In genomic region chr7:129427646-129428045, GRCh38 we compare ENCODE assay signal across 26 cellular contexts.
"Had no signal": no experiment of that assay in that cellular context is flagged by ENCODE, and none has a peak within 500 bp of the region (broad histone marks: within the 10 kb centered on the region; RNA-seq: fewer than 3 reads in every experiment).

No MANE protein-coding gene starts in this region.

- H3K4me1 ChIP-seq: colonic mucosa had no signal

- H3K27ac ChIP-seq: colonic mucosa, foreskin keratinocyte, gastrocnemius medialis, heart left ventricle, VCaP had no signal

- H3K9me3 ChIP-seq: colonic mucosa, gastrocnemius medialis, heart left ventricle had no signal

- ATAC-seq: activated naive CD4-positive, alpha-beta T cell treated with anti-CD3 and anti-CD28 coated beads, Interleukin-2, amount 50 U/mL, for 72 hours; activated T-cell treated with anti-CD3 and anti-CD28 coated beads, Interleukin-2, amount 50 U/mL, for 72 hours; esophagus mucosa; foreskin keratinocyte; gastrocnemius medialis; heart left ventricle; WTC11 had no signal

- H3K4me3 ChIP-seq: colonic mucosa, gastrocnemius medialis, heart left ventricle had no signal

- H3K4me3 Mint-ChIP-seq: activated CD4-positive, alpha-beta memory T cell treated with anti-CD3 and anti-CD28 coated beads, Interleukin-2, amount 10 ng/mL, durations not matched to agents 7 days and 5 days; activated CD4-positive, alpha-beta T cell treated with anti-CD3 and anti-CD28 coated beads, Interleukin-2, amount 10 ng/mL, durations not matched to agents 7 days and 5 days; activated naive CD4-positive, alpha-beta T cell treated with anti-CD3 and anti-CD28 coated beads, Interleukin-2, amount 10 ng/mL, durations not matched to agents 7 days and 5 days; activated naive CD8-positive, alpha-beta T cell treated with anti-CD3 and anti-CD28 coated beads, Interleukin-2, amount 10 ng/mL, durations not matched to agents 7 days and 5 days; activated T-cell treated with anti-CD3 and anti-CD28 coated beads, Interleukin-2, amount 50 U/mL, for 24 hours; activated T-cell treated with anti-CD3 and anti-CD28 coated beads, Interleukin-2, amount 50 U/mL, for 72 hours; endodermal cell; WTC11 had no signal

- H3K27me3 Mint-ChIP-seq: activated naive CD4-positive, alpha-beta T cell treated with anti-CD3 and anti-CD28 coated beads, Interleukin-2, amount 10 ng/mL, durations not matched to agents 7 days and 5 days had no signal

- DNase-seq: activated CD4-positive, alpha-beta memory T cell treated with anti-CD3 and anti-CD28 coated beads, Interleukin-2, amount 10 ng/mL, durations not matched to agents 7 days and 5 days; activated CD4-positive, alpha-beta T cell treated with anti-CD3 and anti-CD28 coated beads for 1 hour; activated CD4-positive, alpha-beta T cell treated with anti-CD3 and anti-CD28 coated beads for 4 hours; activated CD4-positive, alpha-beta T cell treated with anti-CD3 and anti-CD28 coated beads, Interleukin-2, amount 10 ng/mL, durations not matched to agents 7 days and 5 days; activated CD4-positive, alpha-beta T cell treated with anti-CD3 and anti-CD28 coated beads, Interleukin-2, amount 50 U/mL, for 4 hours; activated CD8-positive, alpha-beta memory T cell treated with anti-CD3 and anti-CD28 coated beads, Interleukin-2, amount 50 U/mL, for 48 hours; activated gamma-delta T cell; activated naive CD4-positive, alpha-beta T cell; activated naive CD4-positive, alpha-beta T cell treated with anti-CD3 and anti-CD28 coated beads, Interleukin-2, amount 10 ng/mL, durations not matched to agents 7 days and 5 days; activated naive CD8-positive, alpha-beta T cell treated with anti-CD3 and anti-CD28 coated beads, Interleukin-2, amount 10 ng/mL, durations not matched to agents 7 days and 5 days; activated T-cell treated with anti-CD3 and anti-CD28 coated beads for 4 hours; activated T-cell treated with anti-CD3 and anti-CD28 coated beads, Interleukin-2, amount 50 U/mL, for 24 hours; activated T-cell treated with anti-CD3 and anti-CD28 coated beads, Interleukin-2, amount 50 U/mL, for 72 hours; caudate nucleus; colonic mucosa; effector CD8-positive, alpha-beta T cell; endodermal cell; foreskin keratinocyte; gastrocnemius medialis; glutamatergic neuron; heart left ventricle; T-helper 2 cell had no signal

- H3K27ac Mint-ChIP-seq: activated CD4-positive, alpha-beta memory T cell treated with anti-CD3 and anti-CD28 coated beads, Interleukin-2, amount 10 ng/mL, durations not matched to agents 7 days and 5 days; activated CD4-positive, alpha-beta T cell treated with anti-CD3 and anti-CD28 coated beads, Interleukin-2, amount 10 ng/mL, durations not matched to agents 7 days and 5 days; activated naive CD4-positive, alpha-beta T cell treated with anti-CD3 and anti-CD28 coated beads, Interleukin-2, amount 10 ng/mL, durations not matched to agents 7 days and 5 days; activated naive CD4-positive, alpha-beta T cell treated with anti-CD3 and anti-CD28 coated beads, Interleukin-2, amount 50 U/mL, for 72 hours; activated naive CD8-positive, alpha-beta T cell treated with anti-CD3 and anti-CD28 coated beads, Interleukin-2, amount 10 ng/mL, durations not matched to agents 7 days and 5 days; activated T-cell treated with anti-CD3 and anti-CD28 coated beads, Interleukin-2, amount 50 U/mL, for 24 hours; endodermal cell; WTC11 had no signal

- H3K9me3 Mint-ChIP-seq: activated CD4-positive, alpha-beta memory T cell treated with anti-CD3 and anti-CD28 coated beads, Interleukin-2, amount 10 ng/mL, durations not matched to agents 7 days and 5 days; activated CD4-positive, alpha-beta T cell treated with anti-CD3 and anti-CD28 coated beads, Interleukin-2, amount 10 ng/mL, durations not matched to agents 7 days and 5 days; activated naive CD4-positive, alpha-beta T cell treated with anti-CD3 and anti-CD28 coated beads, Interleukin-2, amount 10 ng/mL, durations not matched to agents 7 days and 5 days; activated naive CD4-positive, alpha-beta T cell treated with anti-CD3 and anti-CD28 coated beads, Interleukin-2, amount 50 U/mL, for 72 hours; activated naive CD8-positive, alpha-beta T cell treated with anti-CD3 and anti-CD28 coated beads, Interleukin-2, amount 10 ng/mL, durations not matched to agents 7 days and 5 days; activated T-cell treated with anti-CD3 and anti-CD28 coated beads, Interleukin-2, amount 50 U/mL, for 24 hours; activated T-cell treated with anti-CD3 and anti-CD28 coated beads, Interleukin-2, amount 50 U/mL, for 72 hours; endodermal cell; WTC11 had no signal

- H3K27me3 ChIP-seq: colonic mucosa, foreskin keratinocyte, gastrocnemius medialis had no signal
